Comparison of ENCODE assay signal across 11 cellular contexts in the genomic region with DNA sequence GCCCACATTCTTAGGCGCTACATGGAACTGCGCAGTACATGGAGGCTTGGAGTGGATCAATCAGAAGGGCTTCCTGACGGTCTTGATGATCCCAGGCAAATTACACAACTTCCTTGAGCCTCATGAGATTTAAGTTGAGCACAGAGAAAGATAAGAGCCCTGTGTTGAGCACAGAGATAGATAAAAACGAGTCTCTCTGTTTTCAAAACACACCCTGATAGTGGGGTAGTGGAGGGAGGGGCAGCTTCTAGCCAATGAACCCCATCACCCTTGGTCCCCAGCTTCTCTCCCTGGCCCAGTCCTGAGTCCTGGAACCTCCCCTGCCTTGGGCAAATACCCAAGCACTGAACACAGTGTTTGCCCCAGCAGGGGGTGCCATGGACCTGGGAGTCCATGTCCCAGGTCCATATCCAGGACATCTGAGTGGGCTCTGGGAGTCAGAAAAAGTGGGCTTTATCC. TPM values are rescaled to one million over a fixed set of nuclear protein-coding genes. Genes with fewer than 3 reads are reported as not detected.
A peak's percentile ranks its signal among the peaks of the same experiment; 100 is the strongest.
DNase-seq lines count a peak whose midpoint lies in the region; ATAC-seq and TF ChIP-seq lines count a peak whose summit lies in the region.
"Had no signal": no experiment of that assay in that cellular context is flagged by ENCODE, and none has a peak within 500 bp of the region (broad histone marks: within the 10 kb centered on the region; RNA-seq: fewer than 3 reads in every experiment).

No MANE protein-coding gene starts in this region.

- H3K9me3 ChIP-seq in OCI-LY3 (ENCODE audit: insufficient read depth, low read length) (no peaks in the 10 kb centered on the region), H9 (ENCODE audit: control insufficient read depth, low read depth, low read length) (no peaks in the 10 kb centered on the region)

- no peak overlapping the region for H3K4ac ChIP-seq in H9 (ENCODE audit: low read depth, low read length)

- H2BK5ac ChIP-seq in H9 (ENCODE audit: insufficient read length, low read length): no peak overlapping the region

- H3K23me2 ChIP-seq in H9 (ENCODE audit: insufficient read length, low read depth, low read length, poor library complexity, severe bottlenecking): no peaks in the 10 kb centered on the region

- no peak overlapping the region for H3K14ac ChIP-seq in H9 (ENCODE audit: insufficient read depth, low read length)

- peak; percentile 41 for DNase-seq in stimulated activated naive CD8-positive, alpha-beta T cell treated with anti-CD3 and anti-CD28 coated beads, Interleukin-15, Interleukin-2, amounts not matched to agents 100 U/mL and 50 U/mL, for 24 hours
- DNase-seq in stimulated activated naive CD8-positive, alpha-beta T cell treated with anti-CD3 and anti-CD28 coated beads, Interleukin-15, amount 100 ng/mL, for 72 hours: no peak
- DNase-seq in epithelial cell of esophagus (ENCODE audit: low read depth) (peak; percentile 23), H9 (no peak), glutamatergic neuron (no peak), retina (no peak), posterior vena cava (ENCODE audit: low spot score) (no peak)
- DNase-seq: cerebellar nuclear complex, MV-4-11, Right ventricle myocardium superior had no signal

- H3K4me1 Mint-ChIP-seq in stimulated activated naive CD8-positive, alpha-beta T cell treated with anti-CD3 and anti-CD28 coated beads, Interleukin-15, amount 100 ng/mL, for 72 hours: no peaks in the 10 kb centered on the region
- peaks cover 10 to 30% of the 10 kb centered on the region in 2 experiments for H3K4me1 Mint-ChIP-seq in H9
- peaks cover 16% of the 10 kb centered on the region for H3K4me1 Mint-ChIP-seq in glutamatergic neuron (ENCODE audit: low read depth, unreplicated experiment)

- H3K27ac ChIP-seq in OCI-LY3 (ENCODE audit: low read length) (peak overlapping the region; percentile 43; the same call in 1 of the 2 replicates), H9 (ENCODE audit: insufficient read length, low read depth, low read length) (no peak overlapping the region)

- H3K4me3 ChIP-seq in OCI-LY3 (ENCODE audit: low read length) (no peak overlapping the region), epithelial cell of esophagus (ENCODE audit: low read length) (no peak overlapping the region)

- H2BK15ac ChIP-seq in H9 (ENCODE audit: low read depth, low read length): no peak overlapping the region

- H3K23ac ChIP-seq in H9 (ENCODE audit: insufficient read length, low read depth, low read length): no peak overlapping the region

- no peaks in the 10 kb centered on the region for H3K79me1 ChIP-seq in H9 (ENCODE audit: insufficient read depth, low read depth, low read length, poor library complexity, severe bottlenecking)

- H4K8ac ChIP-seq in H9 (replicated peaks; ENCODE audit: insufficient read length, low read depth, low read length): no peak overlapping the region

- H2AK5ac ChIP-seq in H9 (ENCODE audit: insufficient read length, low read length): no peak overlapping the region

- H4K20me1 ChIP-seq in OCI-LY3 (ENCODE audit: insufficient read depth, low read length) (no peaks in the 10 kb centered on the region), H9 (ENCODE audit: control insufficient read depth, insufficient read depth, insufficient read length) (no peaks in the 10 kb centered on the region)

- ATAC-seq in stimulated activated naive CD8-positive, alpha-beta T cell treated with anti-CD3 and anti-CD28 coated beads, Interleukin-15, Interleukin-2, amounts not matched to agents 100 U/mL and 50 U/mL, for 24 hours: no peak
- ATAC-seq in stimulated activated naive CD8-positive, alpha-beta T cell treated with anti-CD3 and anti-CD28 coated beads, Interleukin-15, amount 100 ng/mL, for 72 hours: no peak

- intact Hi-C loops in posterior vena cava (cut with DNase I): no loop called here

- H3K27me3 ChIP-seq in OCI-LY3 (ENCODE audit: low read depth, low read length) (no peaks in the 10 kb centered on the region), H9 (ENCODE audit: insufficient read depth, low read length) (no peaks in the 10 kb centered on the region)

- no peak overlapping the region for H3T11ph ChIP-seq in H9 (ENCODE audit: low read length)

- no peak overlapping the region for H4K91ac ChIP-seq in H9 (ENCODE audit: insufficient read length, low read depth, low read length)

- no peak overlapping the region for H3K18ac ChIP-seq in H9 (ENCODE audit: insufficient read length, low read depth, low read length)

- peaks cover 14% of the 10 kb centered on the region for H3K36me3 ChIP-seq in OCI-LY3 (replicated peaks; ENCODE audit: low read depth, low read length)

- no CpG with 5 or more reads among the region's 4 CpGs for WGBS in H9 (ENCODE audit: extremely low coverage, insufficient read length, low lambda C conversion rate)

- no peak overlapping the region for H2BK12ac ChIP-seq in H9 (ENCODE audit: insufficient read length, low read depth, low read length)

- H3K4me1 ChIP-seq in OCI-LY3 (ENCODE audit: low read length): peaks cover 65% of the 10 kb centered on the region
- H3K4me1 ChIP-seq in H9 (ENCODE audit: insufficient read depth, low read length): 0 out of 2 replicates have a peak, but pooled peaks cover 1% of the 10 kb centered on the region

- H2AFZ ChIP-seq in OCI-LY3 (ENCODE audit: low read depth, low read length) (no peak overlapping the region), H9 (ENCODE audit: low read length) (no peak overlapping the region)

- TF ChIP-seq CTCF in OCI-LY3 (IDR thresholded peaks at IDR 0.05; ENCODE audit: low read depth, low read length) (peak; percentile 39), epithelial cell of esophagus (IDR thresholded peaks at IDR 0.05; ENCODE audit: insufficient read depth, low read depth, low read length, missing control alignments) (peak; percentile 18), H9 (conservative IDR thresholded peaks at IDR 0.05) (no peak), glutamatergic neuron (IDR thresholded peaks at IDR 0.05; ENCODE audit: partially characterized antibody, unreplicated experiment) (no peak)

- H2BK20ac ChIP-seq in H9 (ENCODE audit: low read depth, low read length, poor library complexity, severe bottlenecking): no peak overlapping the region

- H3K9me3 Mint-ChIP-seq in stimulated activated naive CD8-positive, alpha-beta T cell treated with anti-CD3 and anti-CD28 coated beads, Interleukin-15, amount 100 ng/mL, for 72 hours: no peaks in the 10 kb centered on the region
- H3K9me3 Mint-ChIP-seq in H9 (peaks cover 0 to 6% of the 10 kb centered on the region in 2 experiments; a peak in 2 of 5 replicates), glutamatergic neuron (ENCODE audit: unreplicated experiment) (peaks cover 3% of the 10 kb centered on the region)

- H3K9ac ChIP-seq in OCI-LY3 (ENCODE audit: low read length) (no peak overlapping the region), H9 (ENCODE audit: extremely low read depth, insufficient read length, low read length) (no peak overlapping the region)

- H4K5ac ChIP-seq in H9 (ENCODE audit: insufficient read length, low read depth, low read length): no peak overlapping the region

- H3K27ac Mint-ChIP-seq in stimulated activated naive CD8-positive, alpha-beta T cell treated with anti-CD3 and anti-CD28 coated beads, Interleukin-15, amount 100 ng/mL, for 72 hours: no peak overlapping the region
- H3K27ac Mint-ChIP-seq in H9: no peak overlapping the region
- H3K27ac Mint-ChIP-seq in glutamatergic neuron (ENCODE audit: unreplicated experiment): no peak overlapping the region

- no peak overlapping the region for H3K56ac ChIP-seq in H9 (ENCODE audit: insufficient read length, low read depth, low read length)

- H3K4me2 ChIP-seq in OCI-LY3 (ENCODE audit: low read length): no peak overlapping the region
- H3K4me2 ChIP-seq in H9 (ENCODE audit: insufficient read depth, insufficient read length, low read length): no peak overlapping the region

- H3K4me3 Mint-ChIP-seq in stimulated activated naive CD8-positive, alpha-beta T cell treated with anti-CD3 and anti-CD28 coated beads, Interleukin-15, amount 100 ng/mL, for 72 hours: no peak overlapping the region
- no peak overlapping the region for H3K4me3 Mint-ChIP-seq in H9
- H3K4me3 Mint-ChIP-seq in glutamatergic neuron (ENCODE audit: unreplicated experiment): no peak overlapping the region

- peaks cover 38% of the 10 kb centered on the region for H3K27me3 Mint-ChIP-seq in stimulated activated naive CD8-positive, alpha-beta T cell treated with anti-CD3 and anti-CD28 coated beads, Interleukin-15, amount 100 ng/mL, for 72 hours
- peaks cover 5% of the 10 kb centered on the region for H3K27me3 Mint-ChIP-seq in H9 (ENCODE audit: low read depth)
- peaks cover 8% of the 10 kb centered on the region for H3K27me3 Mint-ChIP-seq in glutamatergic neuron (ENCODE audit: unreplicated experiment)

- peaks cover 93% of the 10 kb centered on the region for H3K79me2 ChIP-seq in OCI-LY3 (ENCODE audit: low read length)
- no peaks in the 10 kb centered on the region for H3K79me2 ChIP-seq in H9 (ENCODE audit: insufficient read depth, low read length)

- H2BK120ac ChIP-seq in H9 (ENCODE audit: low read depth, low read length, poor library complexity, severe bottlenecking): no peak overlapping the region

- H3K36me3 Mint-ChIP-seq in H9 (ENCODE audit: insufficient read depth in 1 of 3, low read depth in 3 of 3) (peaks cover 5 to 24% (median 17%) of the 10 kb centered on the region in 3 experiments; a peak in 6 of 7 replicates), glutamatergic neuron (ENCODE audit: unreplicated experiment) (no peaks in the 10 kb centered on the region)

RNA-seq across cellular contexts. Expression of a gene that starts 9.1 kb away (rescaled TPM):
- total RNA-seq in H9 (2021): 5.8 and 7.0 TPM in 2 replicates
- total RNA-seq in glutamatergic neuron (ENCODE audit: unreplicated experiment): 9.3 TPM
- under 1 TPM; 0.28 to 0.29 TPM for total RNA-seq in posterior vena cava

RNA-seq across cellular contexts. Expression of a gene that starts 25.0 kb away (rescaled TPM):
- total RNA-seq in H9 (2021) (52.4 and 63.1 TPM in 2 replicates), glutamatergic neuron (ENCODE audit: unreplicated experiment) (34.6 TPM), posterior vena cava (10 to 100 TPM; 45.6 to 61.4 TPM)

RNA-seq across cellular contexts. Expression of a gene that starts 32.2 kb away (rescaled TPM):
- total RNA-seq in H9 (2021) (32.8 and 34.2 TPM in 2 replicates), glutamatergic neuron (ENCODE audit: unreplicated experiment) (20.0 TPM), posterior vena cava (10 to 100 TPM; 55.6 to 80.7 TPM)

RNA-seq across cellular contexts. Expression of a gene that starts 47.7 kb away (rescaled TPM):
- 143 and 144 TPM in 2 replicates for total RNA-seq in H9 (2021)
- total RNA-seq in glutamatergic neuron (ENCODE audit: unreplicated experiment): 73.0 TPM
- 10 to 100 TPM; 42.7 to 48.6 TPM for total RNA-seq in posterior vena cava

Comparison
In these comparisons a context has a peak if more than half of its experiments do, and no peak if none do; other contexts are left out.
1. DNase-seq: peak in stimulated activated naive CD8-positive, alpha-beta T cell treated with anti-CD3 and anti-CD28 coated beads, Interleukin-15, Interleukin-2, amounts not matched to agents 100 U/mL and 50 U/mL, for 24 hours (single experiment) and epithelial cell of esophagus (single experiment); none in stimulated activated naive CD8-positive, alpha-beta T cell treated with anti-CD3 and anti-CD28 coated beads, Interleukin-15, amount 100 ng/mL, for 72 hours (0 of 2), H9 (single experiment), glutamatergic neuron (single experiment), retina (single experiment) and posterior vena cava (single experiment).
2. CTCF ChIP-seq: peak in OCI-LY3 (single experiment) and epithelial cell of esophagus (single experiment); none in H9 (single experiment) and glutamatergic neuron (single experiment).